23 cellular contexts compared by ENCODE assay signal in genomic region chr19:11550265-11550664, GRCh38. TPM values are rescaled to one million over a fixed set of nuclear protein-coding genes. Genes with fewer than 3 reads are reported as not detected.
DNase-seq lines count a peak whose midpoint lies in the region; ATAC-seq and TF ChIP-seq lines count a peak whose summit lies in the region.
"Had no signal": no experiment of that assay in that cellular context is flagged by ENCODE, and none has a peak within 500 bp of the region (broad histone marks: within the 10 kb centered on the region; RNA-seq: fewer than 3 reads in every experiment).

No MANE protein-coding gene starts in this region.

- H3K4me3 Mint-ChIP-seq in WTC11 (no peak overlapping the region), progenitor cell of endocrine pancreas (ENCODE audit: low read depth) (no peak overlapping the region), MCF 10A (ENCODE audit: unreplicated experiment) (no peak overlapping the region)

- no peak for TF ChIP-seq EP300 in gastroesophageal sphincter (IDR thresholded peaks at IDR 0.05)

- H3K27ac ChIP-seq in gastroesophageal sphincter: peak overlapping the region in 3 of 4 donors; percentile 83 to 95 (median 88)
- peak overlapping the region; percentile 53 for H3K27ac ChIP-seq in vagina
- H3K27ac ChIP-seq: GM23248 had no signal

- H3K4me1 ChIP-seq in gastroesophageal sphincter (peaks cover 0 to 68% (median 0%) of the 10 kb centered on the region in 3 donors), vagina (peaks cover 6% of the 10 kb centered on the region)

- intact Hi-C loops in vagina (cut with DNase I) (no loop called here), MCF 10A (cut with micrococcal nuclease) (no loop called here)

- H3K36me3 Mint-ChIP-seq in WTC11 (peaks cover 10% of the 10 kb centered on the region), progenitor cell of endocrine pancreas (ENCODE audit: insufficient read depth) (no peaks in the 10 kb centered on the region), MCF 10A (ENCODE audit: insufficient read depth, unreplicated experiment) (peaks cover 12% of the 10 kb centered on the region)

- H3K27me3 ChIP-seq in gastroesophageal sphincter (no peaks in the 10 kb centered on the region), vagina (no peaks in the 10 kb centered on the region)
- H3K27me3 ChIP-seq: MG63 had no signal

- CTCF ChIA-PET in WTC11 (lab: Charles Lee): no interaction called here
- CTCF ChIA-PET in MCF 10A (lab: Yijun Ruan, JAX): interaction anchor here (0.9 kb wide), 1 partner anchor 10 kb away, joined by 3 read pairs; no protein-coding TSS in a partner anchor

- no peaks in the 10 kb centered on the region for H3K27me3 Mint-ChIP-seq in WTC11 (ENCODE audit: low read depth)
- no peaks in the 10 kb centered on the region for H3K27me3 Mint-ChIP-seq in progenitor cell of endocrine pancreas
- H3K27me3 Mint-ChIP-seq in MCF 10A (ENCODE audit: insufficient read depth, unreplicated experiment): peaks cover 4% of the 10 kb centered on the region

- no peak overlapping the region for H3K4me3 ChIP-seq in gastroesophageal sphincter
- H3K4me3 ChIP-seq in vagina: no peak overlapping the region
- H3K4me3 ChIP-seq: GM23248, MG63 had no signal

- H3K27ac Mint-ChIP-seq in WTC11: 0 out of 2 replicates have a peak overlapping the region, but pooled peaks have one; percentile 60
- peak overlapping the region; percentile 78 for H3K27ac Mint-ChIP-seq in progenitor cell of endocrine pancreas
- H3K27ac Mint-ChIP-seq in MCF 10A (ENCODE audit: low read depth, unreplicated experiment): no peak overlapping the region

- H3K36me3 ChIP-seq in gastroesophageal sphincter: peaks cover 0 to 88% of the 10 kb centered on the region in 2 donors
- peaks cover 0 to 19% of the 10 kb centered on the region in 2 donors for H3K36me3 ChIP-seq in vagina

- DNase-seq in WTC11 (ENCODE audit: low spot score) (no peak), progenitor cell of endocrine pancreas (ENCODE audit: low spot score, unreplicated experiment) (no peak), vagina (ENCODE audit: extremely low spot score in 2 of 2) (no peak), MCF 10A (ENCODE audit: unreplicated experiment) (no peak), COR-L47 (lab: John Stamatoyannopoulos, UW) (no peak), AG20443 (ENCODE audit: low spot score) (no peak)
- DNase-seq: ACHN, GF-D8, GM23248, Karpas-422, MG63, NCI-H1092 treated with DMSO at 0.1 percent for 48 hours, NCI-H146, NCI-H2029 treated with DMSO at 0.1 percent for 48 hours, NCI-H2171 treated with DMSO at 0.1 percent for 48 hours, NCI-H510A, NCI-H774, OCI-M1, SHP77, SK-N-SH had no signal

- H3K4me1 Mint-ChIP-seq in WTC11: no peaks in the 10 kb centered on the region
- H3K4me1 Mint-ChIP-seq in progenitor cell of endocrine pancreas (ENCODE audit: low read depth): no peaks in the 10 kb centered on the region
- peaks cover 9% of the 10 kb centered on the region for H3K4me1 Mint-ChIP-seq in MCF 10A (ENCODE audit: insufficient read depth, unreplicated experiment)

- H3K9me3 Mint-ChIP-seq in WTC11 (no peaks in the 10 kb centered on the region), progenitor cell of endocrine pancreas (ENCODE audit: low read depth) (no peaks in the 10 kb centered on the region), MCF 10A (ENCODE audit: unreplicated experiment) (no peaks in the 10 kb centered on the region)

- POLR2A ChIA-PET in WTC11 (lab: Charles Lee) (interaction anchor here (0.9 kb wide), 1 partner anchor 21 kb away, joined by 4 read pairs; the partner anchor contains the start of gene ECSIT), MCF 10A (lab: Yijun Ruan, JAX) (no interaction called here)

- ATAC-seq in WTC11: no peak
- no peak for ATAC-seq in gastroesophageal sphincter
- ATAC-seq in HG03097 (IDR thresholded peaks at IDR 0.05; ENCODE audit: low FRiP score, unreplicated experiment): no peak

- TF ChIP-seq CTCF in WTC11 (IDR thresholded peaks at IDR 0.05): no peak
- no peak for TF ChIP-seq CTCF in gastroesophageal sphincter (IDR thresholded peaks at IDR 0.05)
- no peak for TF ChIP-seq CTCF in progenitor cell of endocrine pancreas (IDR thresholded peaks at IDR 0.05; ENCODE audit: unreplicated experiment)
- TF ChIP-seq CTCF in vagina (IDR thresholded peaks at IDR 0.05): no peak
- no peak for TF ChIP-seq CTCF in MCF 10A (IDR thresholded peaks at IDR 0.05; ENCODE audit: unreplicated experiment)

- no peak for TF ChIP-seq POLR2A in gastroesophageal sphincter (IDR thresholded peaks at IDR 0.05)
- TF ChIP-seq POLR2A in vagina (IDR thresholded peaks at IDR 0.05): no peak

- no peaks in the 10 kb centered on the region for H3K9me3 ChIP-seq in gastroesophageal sphincter
- H3K9me3 ChIP-seq in vagina: no peaks in the 10 kb centered on the region
- H3K9me3 ChIP-seq: MG63, SK-N-SH had no signal

- BruUV-seq in MCF 10A (replicated peaks; lab: Mats Ljungman, UMichigan): no TSS peak

- 60 to 75% methylated on average over 2 to 3 of the region's 8 CpGs for WGBS in gastroesophageal sphincter (ENCODE audit: low coverage in 1 of 2), 2 donors

TF ChIP-seq in WTC11, 78 proteins besides CTCF, POLR2A, EP300 and RAD21 (continues in another document):
- TF ChIP-seq SMAD4 (CRISPR knock-in tag; IDR thresholded peaks at IDR 0.05) (no peak), ZNF532 (CRISPR knock-in tag; IDR thresholded peaks at IDR 0.05; ENCODE audit: borderline replicate concordance) (no peak), CBFB (CRISPR knock-in tag; IDR thresholded peaks at IDR 0.05; ENCODE audit: low read depth) (no peak), ZSCAN18 (CRISPR knock-in tag; IDR thresholded peaks at IDR 0.05) (no peak), TEAD1 (CRISPR knock-in tag; IDR thresholded peaks at IDR 0.05) (no peak)

RNA-seq across cellular contexts. Expression of gene ELOF1, which starts 8.8 kb away (rescaled TPM):
- 70.9 to 86.0 TPM (median 73.4 TPM) in 3 replicates for total RNA-seq in WTC11 (2021)
- total RNA-seq in gastroesophageal sphincter: 10 to 100 TPM; 19.1 to 49.4 (median 32.0) TPM
- total RNA-seq in progenitor cell of endocrine pancreas: 48.7 and 56.5 TPM in 2 replicates
- total RNA-seq in vagina: 28.0 TPM
- 72.1 and 78.7 TPM in 2 replicates for total RNA-seq in MCF 10A (2022)

RNA-seq across cellular contexts. Expression of gene CNN1, which starts 11.6 kb away (rescaled TPM):
- total RNA-seq in WTC11 (2021): 16.0 to 18.0 TPM (median 17.4 TPM) in 3 replicates
- 1,000 to 10,000 TPM; 2,283 to 3,774 (median 3,072) TPM for total RNA-seq in gastroesophageal sphincter
- 3.2 and 9.0 TPM in 2 replicates for total RNA-seq in progenitor cell of endocrine pancreas
- total RNA-seq in vagina: 276 TPM
- total RNA-seq in MCF 10A (2022): not detected in 2 replicates
- total RNA-seq: HT-29 had no signal

RNA-seq across cellular contexts. Expression of gene ECSIT, which starts 21.3 kb away (rescaled TPM):
- total RNA-seq in WTC11 (2021): 56.4 to 64.1 TPM (median 61.7 TPM) in 3 replicates
- 10 to 100 TPM; 50.1 to 88.3 (median 65.2) TPM for total RNA-seq in gastroesophageal sphincter
- total RNA-seq in progenitor cell of endocrine pancreas: 36.1 and 38.5 TPM in 2 replicates
- 49.6 TPM for total RNA-seq in vagina
- 19.2 and 26.8 TPM in 2 replicates for total RNA-seq in MCF 10A (2022)

RNA-seq across cellular contexts. Expression of gene ACP5, which starts 27.2 kb away (rescaled TPM):
- total RNA-seq in WTC11 (2021) (8.6 to 14.3 TPM (median 11.8 TPM) in 3 replicates), gastroesophageal sphincter (10 to 100 TPM in 2 of 4 donors, 1 to 10 TPM in 2; 4.4 to 12.0 (median 9.8) TPM), progenitor cell of endocrine pancreas (1.6 and 2.7 TPM in 2 replicates), vagina (6.1 TPM), MCF 10A (2022) (not detected in 2 replicates)

RNA-seq across cellular contexts. Expression of gene ZNF653, which starts 44.6 kb away (rescaled TPM):
- total RNA-seq in WTC11 (2021): 10.3 to 13.4 TPM (median 11.5 TPM) in 3 replicates
- 10 to 100 TPM in 2 of 4 donors, 1 to 10 TPM in 2; 5.1 to 20.4 (median 10.6) TPM for total RNA-seq in gastroesophageal sphincter
- total RNA-seq in progenitor cell of endocrine pancreas: 17.6 and 21.8 TPM in 2 replicates
- total RNA-seq in vagina: 12.5 TPM
- 7.7 and 8.7 TPM in 2 replicates for total RNA-seq in MCF 10A (2022)

Comparison
In these comparisons a context has a peak if more than half of its experiments do, and no peak if none do; other contexts are left out.
1. RNA of gene CNN1, which starts 11.6 kb away (total RNA-seq): 2,283 to 3,774 TPM in gastroesophageal sphincter and 276 TPM in vagina (single experiment); 16.0 to 18.0 TPM in WTC11, 3.2 to 9.0 TPM in progenitor cell of endocrine pancreas and not detected in MCF 10A; every median in the first group is over 10 times any median in the second.